In genomic region chr3:105842449-105842848, GRCh38 we compare ENCODE assay signal across 14 cellular contexts.
"Had no signal": no experiment of that assay in that cellular context is flagged by ENCODE, and none has a peak within 500 bp of the region (broad histone marks: within the 10 kb centered on the region; RNA-seq: fewer than 3 reads in every experiment).

No MANE protein-coding gene starts in this region.

- H3K27me3 Mint-ChIP-seq: activated naive CD4-positive, alpha-beta T cell treated with anti-CD3 and anti-CD28 coated beads, Interleukin-2, amount 10 ng/mL, durations not matched to agents 7 days and 5 days; stimulated activated memory B cell treated with anti-CD40 and anti-IgM and Interleukin-4, amounts not matched to agents 10 μg/mL and 1 μg/mL and 100 μg/mL, for 72 hours had no signal

- DNase-seq: activated CD4-positive, alpha-beta T cell treated with anti-CD3 and anti-CD28 coated beads, Interleukin-2, amount 50 U/mL, for 1 hour; activated naive CD4-positive, alpha-beta T cell treated with anti-CD3 and anti-CD28 coated beads, Interleukin-2, amount 10 ng/mL, durations not matched to agents 7 days and 5 days; activated T-cell treated with anti-CD3 and anti-CD28 coated beads, Interleukin-2, amount 50 U/mL, for 48 hours; body of pancreas; central memory CD4-positive, alpha-beta T cell; cortex of kidney; effector memory CD4-positive, alpha-beta T cell; posterior cingulate gyrus; right cardiac atrium; upper lobe of left lung had no signal

- H3K4me3 Mint-ChIP-seq: activated naive CD4-positive, alpha-beta T cell treated with anti-CD3 and anti-CD28 coated beads, Interleukin-2, amount 10 ng/mL, durations not matched to agents 7 days and 5 days; mesothelial cell of epicardium; stimulated activated memory B cell treated with anti-CD40 and anti-IgM and Interleukin-4, amounts not matched to agents 10 μg/mL and 1 μg/mL and 100 μg/mL, for 72 hours had no signal

- ATAC-seq: body of pancreas; gastroesophageal sphincter; right cardiac atrium; stimulated activated memory B cell treated with anti-CD40 and anti-IgM and Interleukin-4, amounts not matched to agents 10 μg/mL and 1 μg/mL and 100 μg/mL, for 72 hours had no signal

- H3K27me3 ChIP-seq: body of pancreas, gastroesophageal sphincter, hepatocyte, upper lobe of left lung had no signal

- H3K9me3 Mint-ChIP-seq: activated naive CD4-positive, alpha-beta T cell treated with anti-CD3 and anti-CD28 coated beads, Interleukin-2, amount 10 ng/mL, durations not matched to agents 7 days and 5 days; mesothelial cell of epicardium; stimulated activated memory B cell treated with anti-CD40 and anti-IgM and Interleukin-4, amounts not matched to agents 10 μg/mL and 1 μg/mL and 100 μg/mL, for 72 hours had no signal

- H3K27ac Mint-ChIP-seq: activated naive CD4-positive, alpha-beta T cell treated with anti-CD3 and anti-CD28 coated beads, Interleukin-2, amount 10 ng/mL, durations not matched to agents 7 days and 5 days; mesothelial cell of epicardium; stimulated activated memory B cell treated with anti-CD40 and anti-IgM and Interleukin-4, amounts not matched to agents 10 μg/mL and 1 μg/mL and 100 μg/mL, for 72 hours had no signal

- H3K9me3 ChIP-seq: body of pancreas, gastroesophageal sphincter, upper lobe of left lung had no signal

- H3K4me3 ChIP-seq: body of pancreas, gastroesophageal sphincter, hepatocyte, upper lobe of left lung had no signal
